ENCODE assay signal across 12 cellular contexts in the genomic region with DNA sequence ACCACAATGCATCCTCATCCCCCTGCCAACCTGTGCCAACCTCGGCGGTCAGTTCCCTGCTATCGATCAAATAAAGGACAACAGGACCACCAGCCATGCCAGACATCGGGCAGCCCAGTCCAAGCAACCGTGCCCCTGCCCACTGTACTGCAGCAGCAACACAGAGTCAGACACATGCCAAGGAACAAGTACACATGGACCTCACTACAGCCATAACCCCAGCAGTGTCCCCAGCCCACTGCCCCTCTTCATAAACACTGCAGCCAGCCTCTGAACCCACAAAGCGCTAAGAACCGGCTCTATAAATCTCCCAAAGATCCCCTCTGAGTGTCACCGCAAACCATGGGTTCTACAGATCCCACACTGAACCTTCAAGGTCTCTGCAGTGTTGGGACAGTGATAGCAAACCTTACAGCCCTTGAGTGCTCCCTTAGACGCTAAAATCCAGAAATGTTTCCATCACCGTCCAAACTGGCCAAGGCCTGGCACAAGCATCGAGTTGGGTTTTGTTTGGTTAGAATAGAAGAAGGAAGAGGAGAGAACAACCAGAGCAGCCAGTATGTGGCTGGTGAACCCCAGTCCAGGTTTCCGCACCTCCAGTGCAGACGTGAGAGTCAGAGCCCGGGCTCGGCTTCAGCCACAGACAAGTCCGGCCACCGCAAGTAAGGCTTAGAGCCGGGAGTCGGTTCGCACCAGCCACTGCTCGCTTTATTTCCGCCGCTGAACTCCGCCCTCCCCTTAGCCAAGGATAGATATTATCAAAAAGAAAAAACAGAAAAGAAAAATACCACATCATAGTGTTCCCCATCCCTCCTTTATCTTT. TPM values are rescaled to one million over a fixed set of nuclear protein-coding genes. Genes with fewer than 3 reads are reported as not detected.
DNase-seq lines count a peak whose midpoint lies in the region; ATAC-seq and TF ChIP-seq lines count a peak whose summit lies in the region.
"Had no signal": no experiment of that assay in that cellular context is flagged by ENCODE, and none has a peak within 500 bp of the region (broad histone marks: within the 10 kb centered on the region; RNA-seq: fewer than 3 reads in every experiment).

No MANE protein-coding gene starts in this region.

- peaks cover 99% of the 10 kb centered on the region for H3K27me3 Mint-ChIP-seq in endodermal cell (ENCODE audit: insufficient read depth)

- peaks cover 2% of the 10 kb centered on the region for H3K36me3 Mint-ChIP-seq in endodermal cell (ENCODE audit: low read depth)

- peak; percentile 15 for DNase-seq in activated T-cell treated with anti-CD3 and anti-CD28 coated beads, Interleukin-2, amount 50 U/mL, for 1 hour
- DNase-seq in activated T-cell treated with anti-CD3 and anti-CD28 coated beads for 4 hours, result no peak
- no peak for DNase-seq in Panc1 (ENCODE audit: low read depth, low spot score)
- peak; percentile 76 for DNase-seq in endodermal cell
- DNase-seq in retina, result peak; percentile 82
- no peak for DNase-seq in activated gamma-delta T cell treated with Interleukin-2 at 50 U/mL for 16 hours
- no peak for DNase-seq in NK-92 treated with Interleukin-12 subunit alpha and Interleukin-12 subunit beta, amount 100 ng/mL, for 24 hours (lab: John Stamatoyannopoulos, UW)
- DNase-seq: amniotic stem cell, DMS79 treated with DMSO at 0.1 percent for 48 hours had no signal

- H3K27ac Mint-ChIP-seq in endodermal cell, result no peak overlapping the region

- intact Hi-C loops in Panc1 (cut with micrococcal nuclease; ENCODE audit: unreplicated experiment), result no loop called here

- peaks cover 52% of the 10 kb centered on the region for H3K4me1 Mint-ChIP-seq in endodermal cell

- H3K4me1 ChIP-seq in Panc1 (ENCODE audit: control insufficient read depth, insufficient read depth, low read length) (no peaks in the 10 kb centered on the region), endodermal cell (ENCODE audit: control insufficient read depth, insufficient read depth, low read length) (peaks cover 19% of the 10 kb centered on the region)

- 13 to 14% methylated on average over 5 to 21 of the region's 24 CpGs for WGBS in endodermal cell (ENCODE audit: insufficient coverage in 1 of 2, insufficient read length in 1 of 2), 2 experiments

- POLR2A ChIA-PET in Panc1 (lab: Charles Lee), result no interaction called here

- H3K9me3 Mint-ChIP-seq in endodermal cell, result no peaks in the 10 kb centered on the region

- TF ChIP-seq CTCF in Panc1 (IDR thresholded peaks at IDR 0.05), result no peak
- no peak for TF ChIP-seq CTCF in endodermal cell (conservative IDR thresholded peaks at IDR 0.05)

- no peak overlapping the region for H3K27ac ChIP-seq in Panc1 (ENCODE audit: low read length)
- no peak overlapping the region for H3K27ac ChIP-seq in endodermal cell (ENCODE audit: low read depth, low read length)

- no TSS peak for BruUV-seq in Panc1 (replicated peaks; lab: Mats Ljungman, UMichigan)

- H3K4me3 Mint-ChIP-seq in endodermal cell, result no peak overlapping the region

- H3K4me3 ChIP-seq in Panc1 (ENCODE audit: low read depth in 2 of 2, low read length in 2 of 2) (no peak overlapping the region), endodermal cell (ENCODE audit: low read length) (peak overlapping the region; percentile 63)

- H3K9me3 ChIP-seq in Panc1 (ENCODE audit: control insufficient read depth, insufficient read depth, low read depth, low read length) (no peaks in the 10 kb centered on the region), endodermal cell (ENCODE audit: control insufficient read depth, low read length) (no peaks in the 10 kb centered on the region)

- CTCF ChIA-PET in Panc1 (lab: Charles Lee), result no interaction called here

- H3K9ac ChIP-seq in endodermal cell (ENCODE audit: extremely low read depth, low read length, poor library complexity, severe bottlenecking), result no peak overlapping the region

- in situ Hi-C loops in Panc1 (cut with HindIII; ENCODE audit: low pct_unique_long_range_greater_than_20kb, low sequenced_read_pairs), result no loop called here

- ATAC-seq in Panc1 (0 out of 2 replicates have a peak, but pooled peaks have one; percentile 36), GM18907 (IDR thresholded peaks at IDR 0.05; ENCODE audit: unreplicated experiment) (no peak)

- H3K27me3 ChIP-seq in Panc1 (ENCODE audit: control insufficient read depth, insufficient read depth, low read length) (peaks cover 26% of the 10 kb centered on the region), endodermal cell (ENCODE audit: control insufficient read depth, insufficient read depth, low read length, poor library complexity, severe bottlenecking) (peaks cover 100% of the 10 kb centered on the region)

- H3K36me3 ChIP-seq in Panc1 (ENCODE audit: control insufficient read depth, insufficient read depth, low read length) (no peaks in the 10 kb centered on the region), endodermal cell (ENCODE audit: control insufficient read depth, insufficient read depth, low read length) (peaks cover 36% of the 10 kb centered on the region)

RNA-seq across cellular contexts. Expression of a gene that starts 7.9 kb away (rescaled TPM):
- 0.49 TPM for total RNA-seq in Panc1 (2021; ENCODE audit: unreplicated experiment)
- polyA plus RNA-seq in Panc1 (2012; ENCODE audit: insufficient read length), result 0.35 TPM
- 1 to 10 TPM; 5.4 to 6.8 TPM for total RNA-seq in endodermal cell
- polyA plus RNA-seq in endodermal cell (2013, experiment 1 of 2), result 37.3 TPM
- polyA plus RNA-seq in endodermal cell (2013, experiment 2 of 2), result 27.0 TPM
- total RNA-seq: skeletal muscle tissue, ureter had no signal

Comparison
In these comparisons a context has a peak if more than half of its experiments do, and no peak if none do; other contexts are left out.
1. DNase-seq: peak in activated T-cell treated with anti-CD3 and anti-CD28 coated beads, Interleukin-2, amount 50 U/mL, for 1 hour (single experiment), endodermal cell (single experiment) and retina (single experiment); none in activated T-cell treated with anti-CD3 and anti-CD28 coated beads for 4 hours (single experiment), Panc1 (single experiment), activated gamma-delta T cell treated with Interleukin-2 at 50 U/mL for 16 hours (single experiment) and NK-92 treated with Interleukin-12 subunit alpha and Interleukin-12 subunit beta, amount 100 ng/mL, for 24 hours (single experiment).